Comparison of ENCODE assay signal across 9 cellular contexts in genomic region chr1:1406821-1407100, GRCh38. TPM values are rescaled to one million over a fixed set of nuclear protein-coding genes. Genes with fewer than 3 reads are reported as not detected.
DNase-seq lines count a peak whose midpoint lies in the region; ATAC-seq and TF ChIP-seq lines count a peak whose summit lies in the region.
"Had no signal": no experiment of that assay in that cellular context is flagged by ENCODE, and none has a peak within 500 bp of the region (broad histone marks: within the 10 kb centered on the region; RNA-seq: fewer than 3 reads in every experiment).

No MANE protein-coding gene starts in this region.

- H3K36me3 ChIP-seq in MG63 (peaks cover 71% of the 10 kb centered on the region), endodermal cell (ENCODE audit: control insufficient read depth, insufficient read depth, low read length) (peaks cover 37% of the 10 kb centered on the region), neutrophil (peaks cover 36% of the 10 kb centered on the region)

- H3K27me3 ChIP-seq in MG63 (no peaks in the 10 kb centered on the region), endodermal cell (ENCODE audit: control insufficient read depth, insufficient read depth, low read length, poor library complexity, severe bottlenecking) (no peaks in the 10 kb centered on the region), neutrophil (no peaks in the 10 kb centered on the region)

- WGBS in endodermal cell (ENCODE audit: insufficient coverage in 1 of 2, insufficient read length in 1 of 2), 2 experiments: 0 to 1% methylated on average over 25 to 30 of the region's 30 CpGs

- peaks cover 50% of the 10 kb centered on the region for H3K36me3 Mint-ChIP-seq in endodermal cell (ENCODE audit: low read depth)

- ATAC-seq in GM18517 (IDR thresholded peaks at IDR 0.05; ENCODE audit: unreplicated experiment) (peak; percentile 38), GM18858 (IDR thresholded peaks at IDR 0.05; ENCODE audit: unreplicated experiment) (no peak)

- H3K9me3 Mint-ChIP-seq in endodermal cell: peaks cover 5% of the 10 kb centered on the region

- DNase-seq in MG63 (no peak), endodermal cell (no peak), T-helper 9 cell (no peak), posterior vena cava (ENCODE audit: low spot score) (no peak), NCI-H510A treated with DMSO at 0.1 percent for 48 hours (lab: John Stamatoyannopoulos, UW) (no peak)

- peaks cover 26% of the 10 kb centered on the region for H3K4me1 Mint-ChIP-seq in endodermal cell

- H3K4me1 ChIP-seq in endodermal cell (ENCODE audit: control insufficient read depth, insufficient read depth, low read length) (peaks cover 3% of the 10 kb centered on the region), neutrophil (ENCODE audit: control insufficient read depth in 1 of 2, insufficient read depth in 1 of 2, low read depth in 1 of 2, low read length in 1 of 2) (peaks cover 19 to 22% of the 10 kb centered on the region in 2 experiments)

- peak overlapping the region; percentile 81 for H3K9ac ChIP-seq in endodermal cell (ENCODE audit: extremely low read depth, low read length, poor library complexity, severe bottlenecking)

- H3K27ac Mint-ChIP-seq in endodermal cell: peak overlapping the region; percentile 78

- H3K27ac ChIP-seq in endodermal cell (ENCODE audit: low read depth, low read length) (peak overlapping the region; percentile 70), neutrophil (peak overlapping the region; percentile 88)

- TF ChIP-seq CTCF in endodermal cell (conservative IDR thresholded peaks at IDR 0.05) (no peak), neutrophil (IDR thresholded peaks at IDR 0.05) (no peak)

- H3K4me3 ChIP-seq in MG63 (peak overlapping the region; percentile 100), endodermal cell (ENCODE audit: low read length) (peak overlapping the region; percentile 94), neutrophil (ENCODE audit: low read depth in 1 of 2, low read length in 1 of 2) (peak overlapping the region; percentile 89 to 99)

- no peaks in the 10 kb centered on the region for H3K27me3 Mint-ChIP-seq in endodermal cell (ENCODE audit: insufficient read depth)

- no peaks in the 10 kb centered on the region for H3K9me3 ChIP-seq in MG63
- H3K9me3 ChIP-seq in endodermal cell (ENCODE audit: control insufficient read depth, low read length): no peaks in the 10 kb centered on the region
- no peaks in the 10 kb centered on the region for H3K9me3 ChIP-seq in neutrophil

- peak overlapping the region; percentile 88 for H3K4me3 Mint-ChIP-seq in endodermal cell

- intact Hi-C loops in posterior vena cava (cut with DNase I): no loop called here

RNA-seq across cellular contexts. Expression of gene MRPL20, which starts 0.3 kb away (rescaled TPM):
- total RNA-seq in MG63 (2014; rRNA removed; shearing (Covaris generic); ENCODE audit: low replicate concordance): 32.0 and 55.2 TPM in 2 replicates
- total RNA-seq in endodermal cell (100 to 1,000 TPM; 109 to 129 TPM), posterior vena cava (10 to 100 TPM; 69.7 to 75.0 TPM)
- 104 TPM for polyA plus RNA-seq in endodermal cell (2013, experiment 1 of 2)
- 98.2 TPM for polyA plus RNA-seq in endodermal cell (2013, experiment 2 of 2)

RNA-seq across cellular contexts. Expression of gene CCNL2, which starts 7.6 kb away (rescaled TPM):
- total RNA-seq in MG63 (2014; rRNA removed; shearing (Covaris generic); ENCODE audit: low replicate concordance): 45.1 and 47.9 TPM in 2 replicates
- 100 to 1,000 TPM; 187 to 244 TPM for total RNA-seq in endodermal cell
- polyA plus RNA-seq in endodermal cell (2013, experiment 1 of 2): 255 TPM
- 217 TPM for polyA plus RNA-seq in endodermal cell (2013, experiment 2 of 2)
- 100 to 1,000 TPM; 102 to 109 TPM for total RNA-seq in posterior vena cava

RNA-seq across cellular contexts. Expression of gene ANKRD65, which starts 14.3 kb away (rescaled TPM):
- total RNA-seq in MG63 (2014; rRNA removed; shearing (Covaris generic); ENCODE audit: low replicate concordance): not detected in 2 replicates
- total RNA-seq in endodermal cell (1 to 10 TPM; 1.6 TPM), posterior vena cava (1 to 10 TPM; 2.4 to 7.4 TPM)
- polyA plus RNA-seq in endodermal cell (2013, experiment 1 of 2): 0.78 TPM
- polyA plus RNA-seq in endodermal cell (2013, experiment 2 of 2): 1.7 TPM
- total RNA-seq: T-helper 2 cell treated with Interferon-gamma antibody and Interleukin-4, amounts not matched to agents 100 ng/mL and 5 ng/mL, for 36 hours had no signal

RNA-seq across cellular contexts. Expression of gene VWA1, which starts 28.7 kb away (rescaled TPM):
- total RNA-seq in MG63 (2014; rRNA removed; shearing (Covaris generic); ENCODE audit: low replicate concordance): 0.59 and 6.2 TPM in 2 replicates
- total RNA-seq in endodermal cell: 10 to 100 TPM; 12.7 to 17.4 TPM
- 10.3 TPM for polyA plus RNA-seq in endodermal cell (2013, experiment 1 of 2)
- 5.6 TPM for polyA plus RNA-seq in endodermal cell (2013, experiment 2 of 2)
- 10 to 100 TPM; 59.8 to 67.7 TPM for total RNA-seq in posterior vena cava

RNA-seq across cellular contexts. Expression of gene AURKAIP1, which starts 31.8 kb away (rescaled TPM):
- total RNA-seq in MG63 (2014; rRNA removed; shearing (Covaris generic); ENCODE audit: low replicate concordance): 94.2 and 226 TPM in 2 replicates
- 100 to 1,000 TPM; 159 to 162 TPM for total RNA-seq in endodermal cell
- 82.4 TPM for polyA plus RNA-seq in endodermal cell (2013, experiment 1 of 2)
- polyA plus RNA-seq in endodermal cell (2013, experiment 2 of 2): 74.8 TPM
- 10 to 100 TPM; 70.9 to 78.8 TPM for total RNA-seq in posterior vena cava
